16 cellular contexts compared by ENCODE assay signal in genomic region chr16:12540290-12540689, GRCh38.
"Had no signal": no experiment of that assay in that cellular context is flagged by ENCODE, and none has a peak within 500 bp of the region (broad histone marks: within the 10 kb centered on the region; RNA-seq: fewer than 3 reads in every experiment).

No MANE protein-coding gene starts in this region.

- DNase-seq: activated CD8-positive, alpha-beta memory T cell treated with anti-CD3 and anti-CD28 coated beads for 24 hours; activated effector memory CD4-positive, alpha-beta T cell treated with anti-CD3 and anti-CD28 coated beads, Interleukin-2, amount 50 U/mL, for 16 hours; lower lobe of right lung; right lobe of liver; Right ventricle myocardium superior; small intestine; stimulated activated CD4-positive, alpha-beta T cell treated with anti-CD3 and anti-CD28 coated beads, Interleukin-4, amount 100 ng/mL, for 24 hours; SW 1271; T-helper 9 cell; upper lobe of right lung had no signal

- H2AFZ ChIP-seq: parathyroid adenoma had no signal

- H3K4me3 Mint-ChIP-seq: nephron; stimulated activated memory B cell treated with anti-CD40 and anti-IgM and Interleukin-4, amounts not matched to agents 10 μg/mL and 1 μg/mL and 100 μg/mL, for 72 hours had no signal

- H3K27ac ChIP-seq: ascending aorta, breast epithelium, coronary artery, lower lobe of right lung, parathyroid adenoma, right lobe of liver, upper lobe of right lung had no signal

- H3K27ac Mint-ChIP-seq: nephron; stimulated activated memory B cell treated with anti-CD40 and anti-IgM and Interleukin-4, amounts not matched to agents 10 μg/mL and 1 μg/mL and 100 μg/mL, for 72 hours had no signal

- H3K9ac ChIP-seq: parathyroid adenoma had no signal

- H3K9me3 Mint-ChIP-seq: nephron; stimulated activated memory B cell treated with anti-CD40 and anti-IgM and Interleukin-4, amounts not matched to agents 10 μg/mL and 1 μg/mL and 100 μg/mL, for 72 hours had no signal

- H3K9me3 ChIP-seq: ascending aorta, breast epithelium, lower lobe of right lung, right lobe of liver, upper lobe of right lung had no signal

- H3K27me3 Mint-ChIP-seq: stimulated activated memory B cell treated with anti-CD40 and anti-IgM and Interleukin-4, amounts not matched to agents 10 μg/mL and 1 μg/mL and 100 μg/mL, for 72 hours had no signal

- H3K27me3 ChIP-seq: ascending aorta, breast epithelium, right lobe of liver, upper lobe of right lung had no signal

- H3K4me3 ChIP-seq: ascending aorta, breast epithelium, coronary artery, lower lobe of right lung, right lobe of liver, upper lobe of right lung had no signal

- H3K4me1 ChIP-seq: breast epithelium, parathyroid adenoma, right lobe of liver, upper lobe of right lung had no signal

- H3K36me3 ChIP-seq: ascending aorta, breast epithelium, lower lobe of right lung, right lobe of liver, upper lobe of right lung had no signal
